8 cellular contexts compared by ENCODE assay signal in the genomic region with DNA sequence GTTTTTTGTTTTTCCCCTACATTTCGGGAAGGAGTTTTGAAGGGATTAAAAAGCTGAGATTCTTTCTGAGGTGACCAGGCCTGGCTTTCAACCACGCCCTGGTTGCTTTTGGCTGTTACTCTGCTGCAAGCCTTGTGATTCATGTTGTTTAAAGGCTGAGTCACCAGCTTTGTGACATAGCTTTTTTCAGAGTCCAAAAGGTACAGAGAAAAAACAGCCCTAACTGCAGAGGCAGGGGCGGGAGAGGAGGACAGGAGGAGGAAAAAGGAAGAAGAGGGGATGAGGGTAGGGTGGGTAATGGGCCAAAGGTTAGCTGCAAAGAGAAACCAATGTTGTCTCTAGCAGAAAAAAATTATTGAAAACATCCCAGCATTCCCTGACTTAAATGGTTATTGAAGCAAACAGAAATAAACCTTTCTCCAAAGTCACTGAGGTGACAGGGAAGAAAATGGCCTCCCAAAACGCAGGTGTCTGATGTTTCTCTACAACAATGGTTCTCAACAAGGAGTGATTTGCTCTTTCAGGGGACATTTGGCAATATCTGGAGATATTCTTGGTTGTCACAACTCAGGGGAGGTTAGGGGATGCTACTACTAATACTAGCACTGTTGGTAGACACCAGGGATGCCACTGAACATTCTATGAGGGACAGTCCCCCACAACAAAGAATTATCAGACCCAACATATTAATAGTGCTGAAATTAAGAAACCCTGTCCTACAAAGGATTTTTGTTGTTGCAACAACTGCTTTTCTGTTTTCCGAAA. TPM values are rescaled to one million over a fixed set of nuclear protein-coding genes. Genes with fewer than 3 reads are reported as not detected.
DNase-seq lines count a peak whose midpoint lies in the region; ATAC-seq and TF ChIP-seq lines count a peak whose summit lies in the region.

No MANE protein-coding gene starts in this region.

- peak; percentile 89 for DNase-seq in RPMI7951 (ENCODE audit: low read depth)
- peak; percentile 84 for DNase-seq in coronary artery (ENCODE audit: low spot score)
- DNase-seq in lung (ENCODE audit: low spot score) = peak; percentile 76
- peak; percentile 91 for DNase-seq in superior temporal gyrus (ENCODE audit: extremely low spot score)
- no peak for DNase-seq in NCI-H146 (lab: John Stamatoyannopoulos, UW)
- DNase-seq in SKM-1 treated with dmso at 0.1 percent for 144 hours (lab: John Stamatoyannopoulos, UW; ENCODE audit: unreplicated experiment) = no peak

- no peaks in the 10 kb centered on the region for H3K9me3 ChIP-seq in ES-I3 (ENCODE audit: control insufficient read depth, insufficient read depth, low read length)
- H3K9me3 ChIP-seq in lung (ENCODE audit: control insufficient read depth in 2 of 2, insufficient read depth in 1 of 2, low read length in 1 of 2) = no peaks in the 10 kb centered on the region

- peak overlapping the region; percentile 100 for H3K27ac ChIP-seq in coronary artery
- peak overlapping the region; percentile 99 for H3K27ac ChIP-seq in lung (ENCODE audit: low read depth in 1 of 2, low read length in 1 of 2)

- ATAC-seq in lung (ENCODE audit: insufficient read depth, low FRiP score) = peak; percentile 4
- no peak for ATAC-seq in GM19395 (IDR thresholded peaks at IDR 0.05; ENCODE audit: unreplicated experiment)

- peaks cover 7% of the 10 kb centered on the region; the same call in 1 of the 2 replicates for H3K36me3 ChIP-seq in ES-I3 (ENCODE audit: insufficient read depth, low read length)
- peaks cover under 1 to 8% of the 10 kb centered on the region in 2 donors for H3K36me3 ChIP-seq in lung (ENCODE audit: control insufficient read depth in 2 of 2, insufficient read depth in 2 of 2, low read length in 2 of 2)

- peak overlapping the region; percentile 73 for H3K9ac ChIP-seq in ES-I3 (ENCODE audit: low read depth, low read length)

- H3K27me3 ChIP-seq in lung (ENCODE audit: control insufficient read depth, insufficient read depth) = no peaks in the 10 kb centered on the region

- H3K4me1 ChIP-seq in ES-I3 (ENCODE audit: insufficient read depth, low read length) (peaks cover 18% of the 10 kb centered on the region), lung (ENCODE audit: control insufficient read depth in 2 of 2, insufficient read depth in 2 of 2, low read length in 2 of 2) (peaks cover 7 to 11% of the 10 kb centered on the region in 2 donors)

- H3K4me3 ChIP-seq in coronary artery (peak overlapping the region; percentile 97), lung (peak overlapping the region; percentile 11)

- TF ChIP-seq CTCF in coronary artery (IDR thresholded peaks at IDR 0.05) = no peak
- TF ChIP-seq CTCF in lung (IDR thresholded peaks at IDR 0.05; ENCODE audit: control extremely low read depth, extremely low read depth) = no peak

- 11 to 19% methylated on average over 5 of the region's 5 CpGs for WGBS in lung, 2 donors

RNA-seq across cellular contexts. Expression of a gene that starts 2.1 kb away (rescaled TPM):
- total RNA-seq in RPMI7951 (2014; rRNA removed; shearing (Covaris generic)) = 951 and 1,170 TPM in 2 replicates
- 1,000 to 10,000 TPM; 1,113 to 1,141 TPM for total RNA-seq in lung
- 1,000 to 10,000 TPM; 1,465 to 1,682 TPM for polyA plus RNA-seq in lung

RNA-seq across cellular contexts. Expression of a gene that starts 52.9 kb away (rescaled TPM):
- 13.9 and 15.3 TPM in 2 replicates for total RNA-seq in RPMI7951 (2014; rRNA removed; shearing (Covaris generic))
- total RNA-seq in lung = 10 to 100 TPM; 28.0 to 31.3 TPM
- polyA plus RNA-seq in lung = 10 to 100 TPM; 11.9 to 29.7 TPM

Comparison
In these comparisons a context has a peak if more than half of its experiments do, and no peak if none do; other contexts are left out.
1. DNase-seq: peak in RPMI7951 (single experiment), coronary artery (single experiment), lung (single experiment) and superior temporal gyrus (single experiment); none in NCI-H146 (single experiment) and SKM-1 treated with dmso at 0.1 percent for 144 hours (single experiment).